6 cellular contexts compared by ENCODE assay signal in the genomic region with DNA sequence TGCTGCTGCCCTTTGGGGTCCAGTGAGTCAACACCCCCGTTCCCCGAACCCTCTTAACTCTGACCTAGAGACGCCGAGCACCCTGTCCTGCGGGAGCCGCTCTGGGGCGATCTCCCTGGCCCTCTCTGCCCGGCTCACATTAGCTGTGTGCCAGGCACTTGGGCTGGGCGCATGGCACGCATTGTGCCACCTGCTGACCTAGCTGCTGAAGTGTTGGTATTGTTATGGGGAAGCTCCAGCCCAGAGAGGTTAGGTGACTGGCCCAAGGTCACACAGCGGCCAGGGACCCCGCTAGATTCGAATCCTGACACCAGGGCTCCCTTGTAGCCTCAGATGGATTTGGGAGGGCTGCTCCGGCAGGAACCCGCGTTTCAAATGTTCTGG. TPM values are rescaled to one million over a fixed set of nuclear protein-coding genes. Genes with fewer than 3 reads are reported as not detected.
DNase-seq lines count a peak whose midpoint lies in the region; FAIRE-seq and TF ChIP-seq lines count a peak whose summit lies in the region.

No MANE protein-coding gene starts in this region.

- TF ChIP-seq CTCF in C4-2B (conservative IDR thresholded peaks at IDR 0.05) (no peak; the same call in 1 of the 2 replicates), kidney (IDR thresholded peaks at IDR 0.05; ENCODE audit: borderline replicate concordance, extremely low read depth, insufficient read depth) (no peak)

- peaks cover 0 to 12% of the 10 kb centered on the region in 2 donors for H3K4me1 ChIP-seq in kidney (ENCODE audit: control insufficient read depth in 1 of 2, insufficient read depth in 1 of 2, low read depth in 1 of 2, low read length in 2 of 2)

- no peaks in the 10 kb centered on the region for H3K36me3 ChIP-seq in kidney (ENCODE audit: control insufficient read depth in 1 of 2, insufficient read depth in 2 of 2, low read length in 2 of 2)

- no peaks in the 10 kb centered on the region for H3K9me3 ChIP-seq in kidney (ENCODE audit: control insufficient read depth in 1 of 2, low read length in 2 of 2)

- intact Hi-C loops in kidney (cut with DNase I) = no loop called here

- DNase-seq in T1000 (lab: John Stamatoyannopoulos, UW) (peak; percentile 22), kidney (no peak), nucleus accumbens (lab: John Stamatoyannopoulos, UW) (no peak), NCI-H526 treated with DMSO at 0.1 percent for 48 hours (lab: John Stamatoyannopoulos, UW) (no peak)
- DNase-seq in activated effector memory CD4-positive, alpha-beta T cell treated with Interleukin-2 at 50 U/mL for 16 hours = no peak

- FAIRE-seq in kidney (lab: Jason Lieb, UNC) = no peak

- H3K27ac ChIP-seq in C4-2B = peak overlapping the region; percentile 95
- peak overlapping the region; percentile 85 to 87 for H3K27ac ChIP-seq in kidney (ENCODE audit: low read depth in 2 of 2, low read length in 2 of 2)

- H3K4me3 ChIP-seq in kidney (ENCODE audit: low read length in 2 of 2) = peak overlapping the region; percentile 81 to 91

- H3K9ac ChIP-seq in kidney (ENCODE audit: low read length in 2 of 2) = peak overlapping the region; percentile 70 to 83

RNA-seq across cellular contexts. Expression of gene HSD17B1, which starts 1.1 kb away (rescaled TPM):
- 0.31 TPM for total RNA-seq in kidney
- polyA plus RNA-seq in kidney (ENCODE audit: insufficient read depth, low read depth, low replicate concordance) = 3.3 TPM

RNA-seq across cellular contexts. Expression of gene COASY, which starts 8.1 kb away (rescaled TPM):
- total RNA-seq in kidney = 71.9 TPM
- 145 TPM for polyA plus RNA-seq in kidney (ENCODE audit: insufficient read depth, low read depth, low replicate concordance)

RNA-seq across cellular contexts. Expression of gene MLX, which starts 13.0 kb away (rescaled TPM):
- 38.7 TPM for total RNA-seq in kidney
- polyA plus RNA-seq in kidney (ENCODE audit: insufficient read depth, low read depth, low replicate concordance) = 41.0 TPM

RNA-seq across cellular contexts. Expression of gene NAGLU, which starts 17.8 kb away (rescaled TPM):
- total RNA-seq in kidney = 37.5 TPM
- 52.7 TPM for polyA plus RNA-seq in kidney (ENCODE audit: insufficient read depth, low read depth, low replicate concordance)

RNA-seq across cellular contexts. Expression of gene PSMC3IP, which starts 23.7 kb away (rescaled TPM):
- total RNA-seq in kidney = 5.8 TPM
- polyA plus RNA-seq in kidney (ENCODE audit: insufficient read depth, low read depth, low replicate concordance) = 3.6 TPM
